In genomic region chr6:166541366-166541765, GRCh38 we compare ENCODE assay signal across 8 cellular contexts. TPM values are rescaled to one million over a fixed set of nuclear protein-coding genes. Genes with fewer than 3 reads are reported as not detected.
A peak's percentile ranks its signal among the peaks of the same experiment; 100 is the strongest.
DNase-seq lines count a peak whose midpoint lies in the region; ATAC-seq and TF ChIP-seq lines count a peak whose summit lies in the region.
"Had no signal": no experiment of that assay in that cellular context is flagged by ENCODE, and none has a peak within 500 bp of the region (broad histone marks: within the 10 kb centered on the region; RNA-seq: fewer than 3 reads in every experiment).

No MANE protein-coding gene starts in this region.

- no peak for TF ChIP-seq CTCF in right lobe of liver (IDR thresholded peaks at IDR 0.05)
- TF ChIP-seq CTCF in testis (IDR thresholded peaks at IDR 0.05): no peak

- H3K4me3 ChIP-seq in trophoblast cell (ENCODE audit: low read depth, low read length): no peak overlapping the region
- no peak overlapping the region for H3K4me3 ChIP-seq in right lobe of liver
- H3K4me3 ChIP-seq in testis: no peak overlapping the region

- TF ChIP-seq POLR2A in right lobe of liver (IDR thresholded peaks at IDR 0.05): no peak
- no peak for TF ChIP-seq POLR2A in testis (IDR thresholded peaks at IDR 0.05)

- H4K91ac ChIP-seq in trophoblast cell (ENCODE audit: low read depth, low read length): peak overlapping the region; percentile 37

- H3K9me3 ChIP-seq in trophoblast cell (ENCODE audit: insufficient read depth, low read depth, low read length) (no peaks in the 10 kb centered on the region), right lobe of liver (no peaks in the 10 kb centered on the region), testis (no peaks in the 10 kb centered on the region)

- H3K79me2 ChIP-seq in trophoblast cell (ENCODE audit: control insufficient read depth, insufficient read depth, low read length, poor library complexity): peaks cover 1% of the 10 kb centered on the region

- H2BK5ac ChIP-seq in trophoblast cell (ENCODE audit: low read depth, low read length, poor library complexity): no peak overlapping the region

- H3K36me3 ChIP-seq in trophoblast cell (ENCODE audit: control insufficient read depth in 1 of 2, insufficient read depth in 2 of 2, low read length in 2 of 2) (no peaks in the 10 kb centered on the region), right lobe of liver (no peaks in the 10 kb centered on the region), testis (ENCODE audit: low read depth, missing control alignments) (no peaks in the 10 kb centered on the region)

- no peak overlapping the region for H3K9ac ChIP-seq in trophoblast cell (ENCODE audit: low read length)

- peak; percentile 38 for ATAC-seq in GM19324 (IDR thresholded peaks at IDR 0.05; ENCODE audit: low FRiP score, unreplicated experiment)
- peak; percentile 34 for ATAC-seq in HG02678 (IDR thresholded peaks at IDR 0.05; ENCODE audit: unreplicated experiment)
- no peak for ATAC-seq in right lobe of liver

- WGBS in trophoblast cell (ENCODE audit: extremely low coverage, insufficient coverage, insufficient read length): no CpG with 5 or more reads among the region's 12 CpGs
- WGBS in right lobe of liver (ENCODE audit: insufficient coverage, low coverage, low lambda C conversion rate, missing lambda C conversion rate): 75% methylated on average over 11 of the region's 12 CpGs
- whole genome bisulfite sequencing in testis, 2 donors: 81 to 89% methylated on average over 12 of the region's 12 CpGs

- peaks cover 4% of the 10 kb centered on the region for H3K27me3 Mint-ChIP-seq in activated T-helper 1 cell treated with anti-CD3 and anti-CD28 coated beads, Interleukin-12 subunit alpha, Interleukin-12 subunit beta, Interleukin-2, Interleukin-4 antibody, amounts not matched to agents 30 ng/mL and 10 ng/mL and 1 ng/mL, durations not matched to agents 14 hours and 24 hours and 36 hours (ENCODE audit: insufficient read depth)

- H3K4me2 ChIP-seq in trophoblast cell (ENCODE audit: low read length): no peak overlapping the region

- no peak overlapping the region for H4K12ac ChIP-seq in trophoblast cell (ENCODE audit: low read depth, low read length)

- peak overlapping the region; percentile 13 for H2AK5ac ChIP-seq in trophoblast cell (ENCODE audit: low read length)

- H2BK120ac ChIP-seq in trophoblast cell (ENCODE audit: insufficient read depth, low read length, poor library complexity): peak overlapping the region; percentile 23

- peak overlapping the region; percentile 19 for H2BK12ac ChIP-seq in trophoblast cell (ENCODE audit: low read length)

- H3K14ac ChIP-seq in trophoblast cell (ENCODE audit: low read length): peak overlapping the region; percentile 39

- intact Hi-C loops in activated T-helper 1 cell treated with anti-CD3 and anti-CD28 coated beads, Interleukin-12 subunit alpha, Interleukin-12 subunit beta, Interleukin-2, Interleukin-4 antibody, amounts not matched to agents 30 ng/mL and 10 ng/mL and 1 ng/mL, durations not matched to agents 14 hours and 24 hours and 36 hours (cut with micrococcal nuclease): loop anchor here (1.0 to 5.0 kb wide), 4 partner anchors 53 to 411 kb away; partner anchors contain the start of gene RPS6KA2
- intact Hi-C loops in right lobe of liver (cut with DNase I): no loop called here
- intact Hi-C loops in testis (cut with DNase I; ENCODE audit: low total_unique reads): no loop called here

- H3K4ac ChIP-seq in trophoblast cell (ENCODE audit: low read depth, low read length): no peak overlapping the region

- peak overlapping the region; percentile 72 for H3K4me3 Mint-ChIP-seq in activated T-helper 1 cell treated with anti-CD3 and anti-CD28 coated beads, Interleukin-12 subunit alpha, Interleukin-12 subunit beta, Interleukin-2, Interleukin-4 antibody, amounts not matched to agents 30 ng/mL and 10 ng/mL and 1 ng/mL, durations not matched to agents 14 hours and 24 hours and 36 hours

- peak overlapping the region; percentile 86 for H3K27ac Mint-ChIP-seq in activated T-helper 1 cell treated with anti-CD3 and anti-CD28 coated beads, Interleukin-12 subunit alpha, Interleukin-12 subunit beta, Interleukin-2, Interleukin-4 antibody, amounts not matched to agents 30 ng/mL and 10 ng/mL and 1 ng/mL, durations not matched to agents 14 hours and 24 hours and 36 hours

- no peak overlapping the region for H3K27ac ChIP-seq in trophoblast cell (ENCODE audit: low read depth, low read length)
- no peak overlapping the region for H3K27ac ChIP-seq in right lobe of liver
- no peak overlapping the region for H3K27ac ChIP-seq in testis

- H3K27me3 ChIP-seq in trophoblast cell (ENCODE audit: insufficient read depth, low read length) (no peaks in the 10 kb centered on the region), right lobe of liver (no peaks in the 10 kb centered on the region), testis (no peaks in the 10 kb centered on the region)

- H3K4me1 Mint-ChIP-seq in activated T-helper 1 cell treated with anti-CD3 and anti-CD28 coated beads, Interleukin-12 subunit alpha, Interleukin-12 subunit beta, Interleukin-2, Interleukin-4 antibody, amounts not matched to agents 30 ng/mL and 10 ng/mL and 1 ng/mL, durations not matched to agents 14 hours and 24 hours and 36 hours (ENCODE audit: low read depth): peaks cover 26% of the 10 kb centered on the region

- no peak for DNase-seq in activated T-helper 1 cell treated with anti-CD3 and anti-CD28 coated beads, Interleukin-12 subunit alpha, Interleukin-12 subunit beta, Interleukin-2, Interleukin-4 antibody, amounts not matched to agents 30 ng/mL and 10 ng/mL and 1 ng/mL, durations not matched to agents 14 hours and 24 hours and 36 hours (ENCODE audit: low spot score)
- no peak for DNase-seq in trophoblast cell
- DNase-seq in iPS-NIHi11 (ENCODE audit: low spot score): no peak
- DNase-seq in right lobe of liver: no peak
- no peak for DNase-seq in testis
- DNase-seq: NCI-H226 had no signal

- H3K18ac ChIP-seq in trophoblast cell (ENCODE audit: low read length): peak overlapping the region; percentile 49

- peaks cover 19 to 21% of the 10 kb centered on the region in 2 experiments for H3K4me1 ChIP-seq in trophoblast cell (ENCODE audit: control insufficient read depth in 1 of 2, insufficient read depth in 2 of 2, low read length in 2 of 2)
- H3K4me1 ChIP-seq in right lobe of liver: peaks cover 0 to 6% (median 0%) of the 10 kb centered on the region in 4 donors
- no peaks in the 10 kb centered on the region for H3K4me1 ChIP-seq in testis

- H2AFZ ChIP-seq in trophoblast cell (ENCODE audit: insufficient read depth, low read length, poor library complexity): no peak overlapping the region

- no peaks in the 10 kb centered on the region for H3K9me3 Mint-ChIP-seq in activated T-helper 1 cell treated with anti-CD3 and anti-CD28 coated beads, Interleukin-12 subunit alpha, Interleukin-12 subunit beta, Interleukin-2, Interleukin-4 antibody, amounts not matched to agents 30 ng/mL and 10 ng/mL and 1 ng/mL, durations not matched to agents 14 hours and 24 hours and 36 hours

- H3K79me1 ChIP-seq in trophoblast cell (ENCODE audit: low read length): peaks cover 14% of the 10 kb centered on the region

- no peak overlapping the region for H3K23ac ChIP-seq in trophoblast cell (ENCODE audit: low read length)

- no peaks in the 10 kb centered on the region for H3K36me3 Mint-ChIP-seq in activated T-helper 1 cell treated with anti-CD3 and anti-CD28 coated beads, Interleukin-12 subunit alpha, Interleukin-12 subunit beta, Interleukin-2, Interleukin-4 antibody, amounts not matched to agents 30 ng/mL and 10 ng/mL and 1 ng/mL, durations not matched to agents 14 hours and 24 hours and 36 hours (ENCODE audit: low read depth)

- no peak overlapping the region for H4K8ac ChIP-seq in trophoblast cell (ENCODE audit: low read depth, low read length)

RNA-seq across cellular contexts. Expression of gene RAMACL, which starts 45.1 kb away (rescaled TPM):
- total RNA-seq in activated T-helper 1 cell treated with anti-CD3 and anti-CD28 coated beads, Interleukin-12 subunit alpha, Interleukin-12 subunit beta, Interleukin-2, Interleukin-4 antibody, amounts not matched to agents 30 ng/mL and 10 ng/mL and 1 ng/mL, durations not matched to agents 14 hours and 24 hours and 36 hours: 0.29 and 0.42 TPM in 2 replicates
- polyA plus RNA-seq in trophoblast cell (2013): 0.25 and 0.26 TPM in 2 replicates
- total RNA-seq in right lobe of liver (1 to 10 TPM in 2 of 6 experiments, under 1 TPM in 4; 0.19 to 1.4 (median 0.65) TPM), testis (1 to 10 TPM; 1.7 to 1.9 TPM)
- polyA plus RNA-seq in testis (ENCODE audit: insufficient read depth, low read depth, low replicate concordance): not detected

Comparison
In these comparisons a context has a peak if more than half of its experiments do, and no peak if none do; other contexts are left out.
1. ATAC-seq: peak in GM19324 (single experiment) and HG02678 (single experiment); none in right lobe of liver (0 of 4).